8 cellular contexts compared by ENCODE assay signal in the genomic region with DNA sequence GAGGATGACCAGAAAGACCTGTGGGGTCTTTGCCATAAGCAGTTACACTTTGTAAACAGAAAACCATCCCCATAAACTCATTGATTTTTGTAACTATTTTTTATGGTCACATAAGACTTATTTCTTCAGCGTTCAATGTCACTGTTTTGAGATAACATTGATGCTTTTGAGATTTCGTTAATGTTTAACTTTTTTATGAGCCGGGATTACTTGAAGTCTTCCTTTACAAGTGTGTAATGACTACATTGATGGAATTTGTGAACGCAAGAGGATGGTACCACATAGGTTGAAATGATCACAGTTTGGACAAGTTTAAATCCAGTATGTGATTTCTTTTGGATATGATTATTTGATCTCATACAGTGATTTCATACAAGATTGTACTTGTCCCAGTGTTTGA. TPM values are rescaled to one million over a fixed set of nuclear protein-coding genes. Genes with fewer than 3 reads are reported as not detected.
DNase-seq lines count a peak whose midpoint lies in the region; ATAC-seq and TF ChIP-seq lines count a peak whose summit lies in the region.

No MANE protein-coding gene starts in this region.

- H3K9me3 ChIP-seq in breast epithelium (no peaks in the 10 kb centered on the region), muscle layer of duodenum (ENCODE audit: control insufficient read depth in 1 of 2, low read length in 2 of 2) (no peaks in the 10 kb centered on the region)

- H3K27me3 ChIP-seq in breast epithelium, result no peaks in the 10 kb centered on the region
- H3K27me3 ChIP-seq in muscle layer of duodenum (ENCODE audit: low read depth, low read length), result no peaks in the 10 kb centered on the region

- H3K27ac ChIP-seq in breast epithelium, result peak overlapping the region in 1 of 2 donors; percentile 96
- peak overlapping the region; percentile 73 for H3K27ac ChIP-seq in muscle layer of duodenum (ENCODE audit: low read length)

- H3K36me3 ChIP-seq in breast epithelium (no peaks in the 10 kb centered on the region), muscle layer of duodenum (ENCODE audit: control insufficient read depth in 1 of 2, insufficient read depth in 2 of 2, low read length in 2 of 2) (peaks cover 3% of the 10 kb centered on the region in 2 donors)

- peak overlapping the region; percentile 78 to 96 (median 91) for H3K4me3 ChIP-seq in breast epithelium
- peak overlapping the region; percentile 87 to 88 for H3K4me3 ChIP-seq in muscle layer of duodenum (ENCODE audit: low read depth in 1 of 2, low read length in 2 of 2)

- intact Hi-C loops in breast epithelium (cut with DNase I; ENCODE audit: low total_unique reads), result no loop called here

- no peak for TF ChIP-seq POLR2A in breast epithelium (IDR thresholded peaks at IDR 0.05)

- no peak for TF ChIP-seq CTCF in breast epithelium (IDR thresholded peaks at IDR 0.05)

- in situ Hi-C loops in ACHN (cut with HindIII; ENCODE audit: low pct_ligation_motif_present, low pct_unique_long_range_greater_than_20kb, low sequenced_read_pairs), result no loop called here

- peak; percentile 31 for DNase-seq in ACHN
- DNase-seq in HT-29 (ENCODE audit: low spot score), result peak; percentile 66
- DNase-seq in breast epithelium (ENCODE audit: low spot score in 2 of 2), result no peak
- no peak for DNase-seq in Ammon's horn (ENCODE audit: low spot score)
- DNase-seq in pons (ENCODE audit: low spot score), result no peak
- DNase-seq in cerebellar cortex (ENCODE audit: low spot score), result no peak

- ATAC-seq in GM21717 (IDR thresholded peaks at IDR 0.05; ENCODE audit: unreplicated experiment), result no peak

- H3K4me1 ChIP-seq in breast epithelium (peaks cover 0 to 10% of the 10 kb centered on the region in 2 donors), muscle layer of duodenum (ENCODE audit: control insufficient read depth in 1 of 2, insufficient read depth in 2 of 2, low read length in 2 of 2) (peaks cover 0 to 34% of the 10 kb centered on the region in 2 donors)

RNA-seq across cellular contexts. Expression of a gene that starts 1.8 kb away (rescaled TPM):
- total RNA-seq in HT-29 (2014; rRNA removed; shearing (Covaris generic)), result 359 and 396 TPM in 2 replicates
- total RNA-seq in breast epithelium, result 100 to 1,000 TPM in 1 of 3 donors, 10 to 100 TPM in 2; 23.7 to 204 (median 70.1) TPM

Comparison
In these comparisons a context has a peak if more than half of its experiments do, and no peak if none do; other contexts are left out.
1. DNase-seq: peak in ACHN (single experiment) and HT-29 (single experiment); none in breast epithelium (0 of 2), Ammon's horn (single experiment), pons (single experiment) and cerebellar cortex (single experiment).